ENCODE assay signal across 1 cellular context in the genomic region with DNA sequence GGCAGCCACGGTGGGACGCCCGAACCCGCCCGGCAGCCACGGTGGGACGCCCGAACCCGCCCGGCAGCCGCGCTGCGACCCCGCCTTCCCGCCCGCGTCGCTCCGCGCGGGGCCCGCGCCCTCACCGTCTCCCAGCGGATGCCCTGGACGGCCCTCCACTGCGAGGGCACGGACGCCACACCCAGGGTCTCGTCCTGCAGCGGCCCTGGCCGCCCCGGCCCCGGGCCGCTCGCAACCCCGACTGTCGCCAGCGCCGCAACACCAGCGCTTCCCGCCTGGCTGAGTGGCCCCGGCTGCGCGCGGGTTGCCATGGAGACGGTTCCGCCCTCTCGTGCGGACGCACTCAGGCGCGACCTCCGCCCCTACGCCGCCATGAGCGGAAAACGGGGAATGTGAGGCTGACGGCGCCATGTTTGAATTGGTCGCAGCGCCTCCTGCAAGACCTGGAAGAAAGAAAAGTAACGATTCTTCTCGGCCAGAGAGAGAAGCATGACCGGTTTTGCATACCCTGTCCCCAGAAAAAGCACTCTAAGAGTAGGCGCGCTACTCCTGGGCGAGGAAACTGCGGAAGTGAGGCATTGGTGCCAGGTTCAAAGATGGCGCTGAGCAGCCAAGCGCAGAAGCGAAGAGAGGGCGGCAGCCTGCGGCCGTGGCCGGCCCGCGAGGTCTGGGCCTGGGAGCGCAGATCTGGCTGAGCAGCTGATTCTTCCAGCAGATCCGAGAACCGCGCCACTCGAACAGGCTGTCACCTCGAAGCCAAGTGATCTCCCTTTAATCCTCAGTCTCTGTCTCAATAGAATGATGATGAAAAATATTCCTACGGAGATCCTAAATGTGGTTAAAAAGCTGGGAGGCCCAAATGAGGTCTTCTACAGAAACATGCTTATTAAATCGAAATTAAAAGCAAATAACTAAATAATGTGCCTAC.
TF ChIP-seq lines count a peak whose summit lies in the region.

Gene DYNC2I2 (minus strand): TSS at position 432 of the 928 bp plus-strand sequence. CDS start 121 bp downstream, at position 311.

TF ChIP-seq in HepG2, 621 proteins besides CTCF, POLR2A, EP300 and RAD21 (continued from another document and continues in another):
- TF ChIP-seq NFKB2 (CRISPR knock-in tag; IDR thresholded peaks at IDR 0.05; ENCODE audit: borderline replicate concordance) (peak; percentile 82; the same call in 1 of the 2 replicates), JARID2 (CRISPR knock-in tag; IDR thresholded peaks at IDR 0.05; ENCODE audit: insufficient replicate concordance) (peak; percentile 72), HNRNPK (IDR thresholded peaks at IDR 0.05; ENCODE audit: low read depth, low read length, poor library complexity, severe bottlenecking) (peak; percentile 54), FIP1L1 (IDR thresholded peaks at IDR 0.05; ENCODE audit: borderline replicate concordance, insufficient read depth, low read depth, low read length) (no peak), DNMT1 (CRISPR knock-in tag; IDR thresholded peaks at IDR 0.05) (peak; percentile 54; the same call in 1 of the 2 replicates), SKI (IDR thresholded peaks at IDR 0.05; ENCODE audit: partially characterized antibody) (peak; percentile 21), ZNF781 (CRISPR knock-in tag; IDR thresholded peaks at IDR 0.05; ENCODE audit: borderline replicate concordance, not compliant biosample characterization) (peak; percentile 90), ZNF326 (CRISPR knock-in tag; IDR thresholded peaks at IDR 0.05; ENCODE audit: borderline replicate concordance) (no peak), ZNF614 (CRISPR knock-in tag; IDR thresholded peaks at IDR 0.05; ENCODE audit: borderline replicate concordance) (peak; percentile 73; the same call in 1 of the 2 replicates), HNF1A (IDR thresholded peaks at IDR 0.05; ENCODE audit: low read depth) (0 out of 2 replicates have a peak, but pooled peaks have one; percentile 15), HNF1A (CRISPR knock-in tag; IDR thresholded peaks at IDR 0.05; ENCODE audit: borderline replicate concordance) (peak; percentile 37; the same call in 1 of the 2 replicates), ZNF749 (CRISPR knock-in tag; IDR thresholded peaks at IDR 0.05; ENCODE audit: borderline replicate concordance) (0 out of 2 replicates have a peak, but pooled peaks have one; percentile 20), ZNF337 (CRISPR knock-in tag; IDR thresholded peaks at IDR 0.05; ENCODE audit: borderline replicate concordance, low read depth) (no peak), ZNF143 (CRISPR knock-in tag; IDR thresholded peaks at IDR 0.05) (peak; percentile 65; the same call in 1 of the 2 replicates), HNF4G (IDR thresholded peaks at IDR 0.05; ENCODE audit: borderline replicate concordance, low read depth, low read length) (0 out of 2 replicates have a peak, but pooled peaks have one; percentile 14), HNF4G (CRISPR knock-in tag; IDR thresholded peaks at IDR 0.05; ENCODE audit: borderline replicate concordance, low read depth) (no peak), PATZ1 (CRISPR knock-in tag; IDR thresholded peaks at IDR 0.05) (peak; percentile 34), MYPOP (CRISPR knock-in tag; IDR thresholded peaks at IDR 0.05) (peak; percentile 85), RORA (CRISPR knock-in tag; IDR thresholded peaks at IDR 0.05) (no peak), RAD51 (IDR thresholded peaks at IDR 0.05; ENCODE audit: borderline replicate concordance) (no peak), NAIF1 (CRISPR knock-in tag; IDR thresholded peaks at IDR 0.05; ENCODE audit: borderline replicate concordance) (peak; percentile 36; the same call in 1 of the 2 replicates), PHF20 (CRISPR knock-in tag; IDR thresholded peaks at IDR 0.05) (peak; percentile 89), ZNF33A (CRISPR knock-in tag; IDR thresholded peaks at IDR 0.05; ENCODE audit: borderline replicate concordance) (peak; percentile 84; the same call in 1 of the 2 replicates), ZNF784 (CRISPR knock-in tag; IDR thresholded peaks at IDR 0.05; ENCODE audit: borderline replicate concordance) (peak; percentile 81), CCAR2 (optimal IDR thresholded peaks at IDR 0.05; ENCODE audit: low read depth, low read length) (no peak), DPF2 (CRISPR knock-in tag; IDR thresholded peaks at IDR 0.05; ENCODE audit: borderline replicate concordance, low read depth) (no peak), MYC (CRISPR knock-in tag; IDR thresholded peaks at IDR 0.05; ENCODE audit: borderline replicate concordance) (peak; percentile 92), ZFP36L1 (CRISPR knock-in tag; IDR thresholded peaks at IDR 0.05) (0 out of 2 replicates have a peak, but pooled peaks have one; percentile 69), NONO (IDR thresholded peaks at IDR 0.05) (no peak), NONO (CRISPR knock-in tag; conservative IDR thresholded peaks at IDR 0.05) (peak; percentile 93), JUND (CRISPR knock-in tag; IDR thresholded peaks at IDR 0.05) (no peak; the same call in 1 of the 2 replicates), POGZ (CRISPR knock-in tag; IDR thresholded peaks at IDR 0.05) (peak; percentile 42; the same call in 1 of the 2 replicates), NBN (conservative IDR thresholded peaks at IDR 0.05) (no peak), EHMT2 (IDR thresholded peaks at IDR 0.05; ENCODE audit: borderline replicate concordance, low read depth, low read length) (peak; percentile 86), ZNF782 (CRISPR knock-in tag; IDR thresholded peaks at IDR 0.05; ENCODE audit: borderline replicate concordance) (no peak), NRL (CRISPR knock-in tag; IDR thresholded peaks at IDR 0.05; ENCODE audit: borderline replicate concordance) (peak; percentile 89; the same call in 1 of the 2 replicates)
- TF ChIP-seq, protein P1, sequence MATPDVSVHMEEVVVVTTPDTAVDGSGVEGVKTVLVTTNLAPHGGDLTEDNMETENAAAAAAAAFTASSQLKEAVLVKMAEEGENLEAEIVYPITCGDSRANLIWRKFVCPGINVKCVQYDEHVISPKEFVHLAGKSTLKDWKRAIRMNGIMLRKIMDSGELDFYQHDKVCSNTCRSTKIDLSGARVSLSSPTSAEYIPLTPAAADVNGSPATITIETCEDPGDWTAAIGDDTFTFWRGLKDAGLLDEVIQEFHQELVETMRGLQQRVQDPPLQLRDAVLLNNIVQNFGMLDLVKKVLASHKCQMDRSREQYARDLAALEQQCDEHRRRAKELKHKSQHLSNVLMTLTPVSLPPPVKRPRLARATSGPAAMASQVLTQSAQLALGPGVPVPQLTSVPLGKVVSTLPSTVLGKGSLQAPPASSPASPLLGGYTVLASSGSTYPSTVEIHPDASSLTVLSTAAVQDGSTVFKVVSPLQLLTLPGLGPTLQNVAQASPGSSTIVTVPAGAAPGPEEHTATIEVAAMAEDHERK (CRISPR knock-in tag; IDR thresholded peaks at IDR 0.05; ENCODE audit: low read depth): peak; percentile 97
- TF ChIP-seq, protein P2, sequence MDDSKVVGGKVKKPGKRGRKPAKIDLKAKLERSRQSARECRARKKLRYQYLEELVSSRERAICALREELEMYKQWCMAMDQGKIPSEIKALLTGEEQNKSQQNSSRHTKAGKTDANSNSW (CRISPR knock-in tag; IDR thresholded peaks at IDR 0.05; ENCODE audit: borderline replicate concordance): no peak; the same call in 1 of the 2 replicates
- TF ChIP-seq, protein P3, sequence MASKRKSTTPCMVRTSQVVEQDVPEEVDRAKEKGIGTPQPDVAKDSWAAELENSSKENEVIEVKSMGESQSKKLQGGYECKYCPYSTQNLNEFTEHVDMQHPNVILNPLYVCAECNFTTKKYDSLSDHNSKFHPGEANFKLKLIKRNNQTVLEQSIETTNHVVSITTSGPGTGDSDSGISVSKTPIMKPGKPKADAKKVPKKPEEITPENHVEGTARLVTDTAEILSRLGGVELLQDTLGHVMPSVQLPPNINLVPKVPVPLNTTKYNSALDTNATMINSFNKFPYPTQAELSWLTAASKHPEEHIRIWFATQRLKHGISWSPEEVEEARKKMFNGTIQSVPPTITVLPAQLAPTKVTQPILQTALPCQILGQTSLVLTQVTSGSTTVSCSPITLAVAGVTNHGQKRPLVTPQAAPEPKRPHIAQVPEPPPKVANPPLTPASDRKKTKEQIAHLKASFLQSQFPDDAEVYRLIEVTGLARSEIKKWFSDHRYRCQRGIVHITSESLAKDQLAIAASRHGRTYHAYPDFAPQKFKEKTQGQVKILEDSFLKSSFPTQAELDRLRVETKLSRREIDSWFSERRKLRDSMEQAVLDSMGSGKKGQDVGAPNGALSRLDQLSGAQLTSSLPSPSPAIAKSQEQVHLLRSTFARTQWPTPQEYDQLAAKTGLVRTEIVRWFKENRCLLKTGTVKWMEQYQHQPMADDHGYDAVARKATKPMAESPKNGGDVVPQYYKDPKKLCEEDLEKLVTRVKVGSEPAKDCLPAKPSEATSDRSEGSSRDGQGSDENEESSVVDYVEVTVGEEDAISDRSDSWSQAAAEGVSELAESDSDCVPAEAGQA (IDR thresholded peaks at IDR 0.05; ENCODE audit: low read depth): peak; percentile 98
- TF ChIP-seq, protein P3 (CRISPR knock-in tag; IDR thresholded peaks at IDR 0.05; ENCODE audit: borderline replicate concordance): no peak
- TF ChIP-seq, protein P4, sequence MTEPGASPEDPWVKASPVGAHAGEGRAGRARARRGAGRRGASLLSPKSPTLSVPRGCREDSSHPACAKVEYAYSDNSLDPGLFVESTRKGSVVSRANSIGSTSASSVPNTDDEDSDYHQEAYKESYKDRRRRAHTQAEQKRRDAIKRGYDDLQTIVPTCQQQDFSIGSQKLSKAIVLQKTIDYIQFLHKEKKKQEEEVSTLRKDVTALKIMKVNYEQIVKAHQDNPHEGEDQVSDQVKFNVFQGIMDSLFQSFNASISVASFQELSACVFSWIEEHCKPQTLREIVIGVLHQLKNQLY (CRISPR knock-in tag; IDR thresholded peaks at IDR 0.05): peak; percentile 49; the same call in 1 of the 2 replicates
